Comparison of ENCODE assay signal across 19 cellular contexts in genomic region chr22:49792107-49792506, GRCh38. TPM values are rescaled to one million over a fixed set of nuclear protein-coding genes. Genes with fewer than 3 reads are reported as not detected.
DNase-seq lines count a peak whose midpoint lies in the region; ATAC-seq and TF ChIP-seq lines count a peak whose summit lies in the region.
"Had no signal": no experiment of that assay in that cellular context is flagged by ENCODE, and none has a peak within 500 bp of the region (broad histone marks: within the 10 kb centered on the region; RNA-seq: fewer than 3 reads in every experiment).

No MANE protein-coding gene starts in this region.

- TF ChIP-seq POLR2A in transverse colon (IDR thresholded peaks at IDR 0.05): no peak

- ATAC-seq in Right ventricle myocardium superior (ENCODE audit: poor library complexity): peak; percentile 71

- no peaks in the 10 kb centered on the region for H3K27me3 ChIP-seq in right atrium auricular region
- no peaks in the 10 kb centered on the region for H3K27me3 ChIP-seq in muscle layer of colon (ENCODE audit: control insufficient read depth in 1 of 2, insufficient read depth in 2 of 2, low read length in 2 of 2)
- no peaks in the 10 kb centered on the region for H3K27me3 ChIP-seq in transverse colon
- H3K27me3 ChIP-seq: MG63 had no signal

- no peak for TF ChIP-seq EP300 in transverse colon (IDR thresholded peaks at IDR 0.05; ENCODE audit: low read depth)

- peak overlapping the region; percentile 29 for H3K27ac Mint-ChIP-seq in activated CD4-positive, alpha-beta T cell treated with anti-CD3 and anti-CD28 coated beads, Interleukin-2, amount 10 ng/mL, durations not matched to agents 24 days and 14 days

- H3K9me3 ChIP-seq in right atrium auricular region: no peaks in the 10 kb centered on the region
- H3K9me3 ChIP-seq in muscle layer of colon (ENCODE audit: low read length): no peaks in the 10 kb centered on the region
- H3K9me3 ChIP-seq in transverse colon: no peaks in the 10 kb centered on the region
- H3K9me3 ChIP-seq: MG63 had no signal

- H3K4me3 ChIP-seq in right atrium auricular region (no peak overlapping the region), muscle layer of colon (ENCODE audit: low read depth in 1 of 2, low read length in 2 of 2) (no peak overlapping the region), transverse colon (no peak overlapping the region)
- H3K4me3 ChIP-seq: MG63 had no signal

- no peak overlapping the region for H3K4me3 Mint-ChIP-seq in activated CD4-positive, alpha-beta T cell treated with anti-CD3 and anti-CD28 coated beads, Interleukin-2, amount 10 ng/mL, durations not matched to agents 24 days and 14 days

- whole genome bisulfite sequencing in transverse colon (ENCODE audit: low coverage in 1 of 2), 2 donors: 94 to 100% methylated on average over 1 to 10 of the region's 10 CpGs

- in situ Hi-C loops in transverse colon (cut with MboI; ENCODE audit: low pct_ligation_motif_present in 1 of 4, low pct_unique_long_range_greater_than_20kb in 1 of 4, low sequenced_read_pairs in 3 of 4): no loop called here

- peaks cover 53% of the 10 kb centered on the region for H3K4me1 Mint-ChIP-seq in activated CD4-positive, alpha-beta T cell treated with anti-CD3 and anti-CD28 coated beads, Interleukin-2, amount 10 ng/mL, durations not matched to agents 24 days and 14 days

- intact Hi-C loops in activated CD4-positive, alpha-beta T cell treated with anti-CD3 and anti-CD28 coated beads, Interleukin-2, amount 10 ng/mL, durations not matched to agents 24 days and 14 days (cut with micrococcal nuclease): no loop called here
- intact Hi-C loops in Right ventricle myocardium superior (cut with DNase I): no loop called here
- intact Hi-C loops in transverse colon (cut with DNase I; ENCODE audit: low total_unique reads): no loop called here

- DNase-seq in activated CD4-positive, alpha-beta T cell treated with anti-CD3 and anti-CD28 coated beads, Interleukin-2, amount 10 ng/mL, durations not matched to agents 24 days and 14 days: no peak
- DNase-seq in activated CD4-positive, alpha-beta T cell treated with anti-CD3 and anti-CD28 coated beads for 1 hour: no peak
- DNase-seq in Right ventricle myocardium superior (peak; percentile 40), right atrium auricular region (ENCODE audit: low spot score) (no peak), transverse colon (no peak), GF-D8 (lab: John Stamatoyannopoulos, UW) (no peak), GM10266 (ENCODE audit: extremely low spot score) (no peak)
- DNase-seq: DMS 273 treated with DMSO at 0.1 percent for 48 hours; MG63; NCI-H1092 treated with DMSO at 0.1 percent for 48 hours; NCI-H1694; NCI-H2107; NCI-H345; NCI-H69; NK-92 treated with Interleukin-12 subunit alpha and Interleukin-12 subunit beta, amount 100 ng/mL, for 24 hours; OCI-M1 had no signal

- H3K9ac ChIP-seq in muscle layer of colon (ENCODE audit: low read length): no peak overlapping the region
- H3K9ac ChIP-seq: KMS-11 had no signal

- H3K4me1 ChIP-seq in right atrium auricular region: peaks cover 0 to 60% of the 10 kb centered on the region in 2 donors
- H3K4me1 ChIP-seq in muscle layer of colon (ENCODE audit: insufficient read depth, low read length): peaks cover 70% of the 10 kb centered on the region
- peaks cover 39 to 56% (median 46%) of the 10 kb centered on the region in 4 donors for H3K4me1 ChIP-seq in transverse colon

- H3K27ac ChIP-seq in right atrium auricular region: peak overlapping the region in 1 of 2 donors; percentile 30
- peak overlapping the region; percentile 63 for H3K27ac ChIP-seq in muscle layer of colon (ENCODE audit: low read depth, low read length)
- H3K27ac ChIP-seq in transverse colon: peak overlapping the region; percentile 6 to 63 (median 46)
- H3K27ac ChIP-seq: 22Rv1, KMS-11 had no signal

- H3K36me3 Mint-ChIP-seq in activated CD4-positive, alpha-beta T cell treated with anti-CD3 and anti-CD28 coated beads, Interleukin-2, amount 10 ng/mL, durations not matched to agents 24 days and 14 days (ENCODE audit: low read depth): peaks cover 56% of the 10 kb centered on the region

- peaks cover 64% of the 10 kb centered on the region for H3K36me3 ChIP-seq in right atrium auricular region
- peaks cover 51% of the 10 kb centered on the region for H3K36me3 ChIP-seq in muscle layer of colon (ENCODE audit: insufficient read depth, low read length)
- H3K36me3 ChIP-seq in transverse colon: peaks cover 0 to 42% (median 13%) of the 10 kb centered on the region in 4 donors

- TF ChIP-seq CTCF in right atrium auricular region (IDR thresholded peaks at IDR 0.05): no peak
- TF ChIP-seq CTCF in transverse colon (IDR thresholded peaks at IDR 0.05): no peak
- TF ChIP-seq CTCF in GM10266 (IDR thresholded peaks at IDR 0.05; ENCODE audit: control insufficient read depth, insufficient read depth, low read depth, missing control alignments): no peak

- no peaks in the 10 kb centered on the region for H3K9me3 Mint-ChIP-seq in activated CD4-positive, alpha-beta T cell treated with anti-CD3 and anti-CD28 coated beads, Interleukin-2, amount 10 ng/mL, durations not matched to agents 24 days and 14 days

- no peaks in the 10 kb centered on the region for H3K27me3 Mint-ChIP-seq in activated CD4-positive, alpha-beta T cell treated with anti-CD3 and anti-CD28 coated beads, Interleukin-2, amount 10 ng/mL, durations not matched to agents 24 days and 14 days

RNA-seq across cellular contexts. Expression of gene BRD1, which starts 35.6 kb away (rescaled TPM):
- 36.2 and 43.2 TPM in 2 replicates for total RNA-seq in activated CD4-positive, alpha-beta T cell treated with anti-CD3 and anti-CD28 coated beads, Interleukin-2, amount 10 ng/mL, durations not matched to agents 24 days and 14 days
- total RNA-seq in Right ventricle myocardium superior: 15.9 TPM
- 10 to 100 TPM; 17.7 to 20.8 TPM for total RNA-seq in right atrium auricular region
- total RNA-seq in transverse colon: 10 to 100 TPM; 43.4 to 70.5 (median 50.3) TPM
